In the genomic region with DNA sequence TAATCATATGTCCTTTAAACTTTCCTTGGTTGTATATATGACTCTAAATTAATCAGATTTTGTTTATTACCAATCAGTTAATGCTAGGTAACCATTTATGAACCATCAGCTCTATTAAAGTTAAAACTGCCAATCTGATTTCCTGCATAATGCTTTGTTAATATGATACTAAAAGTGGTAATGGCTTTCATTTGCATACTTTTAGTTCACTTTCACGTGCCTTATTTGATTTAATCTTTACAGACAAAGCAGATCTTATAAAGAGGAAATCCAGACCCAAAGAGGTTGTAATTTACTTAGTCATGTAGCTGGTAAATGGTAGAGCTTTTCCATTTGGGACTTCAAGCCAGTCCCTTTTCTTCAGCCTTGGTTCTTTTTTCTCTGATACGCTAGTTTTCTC, we compare ENCODE assay signal across 14 cellular contexts.
DNase-seq lines count a peak whose midpoint lies in the region; ATAC-seq and TF ChIP-seq lines count a peak whose summit lies in the region.
"Had no signal": no experiment of that assay in that cellular context is flagged by ENCODE, and none has a peak within 500 bp of the region (broad histone marks: within the 10 kb centered on the region; RNA-seq: fewer than 3 reads in every experiment).

No MANE protein-coding gene starts in this region.

- peaks cover 90% of the 10 kb centered on the region for H3K79me2 ChIP-seq in DOHH2 (ENCODE audit: control insufficient read depth, low read length)
- peaks cover 71% of the 10 kb centered on the region for H3K79me2 ChIP-seq in OCI-LY7 (ENCODE audit: insufficient read depth, low read depth, low read length)

- no peak for ATAC-seq in lower lobe of right lung

- H3F3A ChIP-seq in DOHH2 (ENCODE audit: control insufficient read depth, insufficient read depth): 0 out of 2 replicates have a peak, but pooled peaks cover 9% of the 10 kb centered on the region

- H3K9me2 ChIP-seq in DOHH2 (replicated peaks; ENCODE audit: control insufficient read depth, low read length) (no peaks in the 10 kb centered on the region), OCI-LY7 (ENCODE audit: insufficient read depth, low read length) (no peaks in the 10 kb centered on the region)

- no peaks in the 10 kb centered on the region for H3K9me3 ChIP-seq in DOHH2 (ENCODE audit: control insufficient read depth, insufficient read depth, low read length)
- H3K9me3 ChIP-seq in OCI-LY7 (ENCODE audit: low read length): peaks cover 8% of the 10 kb centered on the region; the same call in 1 of the 2 replicates
- H3K9me3 ChIP-seq in esophagus muscularis mucosa: no peaks in the 10 kb centered on the region
- no peaks in the 10 kb centered on the region for H3K9me3 ChIP-seq in stomach
- H3K9me3 ChIP-seq in lower lobe of right lung: no peaks in the 10 kb centered on the region

- H3K27me3 ChIP-seq in DOHH2 (ENCODE audit: control insufficient read depth, low read length) (no peaks in the 10 kb centered on the region), esophagus muscularis mucosa (no peaks in the 10 kb centered on the region), stomach (no peaks in the 10 kb centered on the region), lower lobe of right lung (ENCODE audit: low read depth) (no peaks in the 10 kb centered on the region)

- H3K36me3 ChIP-seq in DOHH2 (ENCODE audit: control insufficient read depth, low read length) (peaks cover 24% of the 10 kb centered on the region), OCI-LY7 (ENCODE audit: insufficient read depth, low read length) (peaks cover 70% of the 10 kb centered on the region), esophagus muscularis mucosa (no peaks in the 10 kb centered on the region), stomach (no peaks in the 10 kb centered on the region), lower lobe of right lung (no peaks in the 10 kb centered on the region)

- DNase-seq in OCI-LY7 (ENCODE audit: low spot score): no peak
- no peak for DNase-seq in esophagus muscularis mucosa (ENCODE audit: extremely low spot score)
- no peak for DNase-seq in stomach
- no peak for DNase-seq in activated CD4-positive, CD25-positive, alpha-beta regulatory T cell (lab: John Stamatoyannopoulos, UW)
- no peak for DNase-seq in lower lobe of right lung
- DNase-seq in RWPE1 (ENCODE audit: low spot score): no peak
- DNase-seq: CD8-positive, alpha-beta memory T cell; GOT3; MM.1S; NCI-H1105 treated with DMSO at 0.1 percent for 48 hours; NCI-H1930; NCI-H2171 had no signal

- intact Hi-C loops in OCI-LY7 (cut with micrococcal nuclease; ENCODE audit: unreplicated experiment): no loop called here
- intact Hi-C loops in esophagus muscularis mucosa (cut with DNase I): no loop called here
- intact Hi-C loops in stomach (cut with DNase I; ENCODE audit: low total_unique reads): no loop called here
- intact Hi-C loops in lower lobe of right lung (cut with DNase I): no loop called here

- H3K4me3 ChIP-seq in DOHH2 (ENCODE audit: low read length) (peak overlapping the region; percentile 16; the same call in 1 of the 2 replicates), OCI-LY7 (ENCODE audit: low read depth, low read length, poor library complexity, severe bottlenecking) (no peak overlapping the region), esophagus muscularis mucosa (no peak overlapping the region), stomach (no peak overlapping the region), lower lobe of right lung (no peak overlapping the region)

- H3K4me2 ChIP-seq in DOHH2 (ENCODE audit: low read length): peak overlapping the region; percentile 49
- H3K4me2 ChIP-seq in OCI-LY7 (ENCODE audit: low read length): peak overlapping the region; percentile 19; the same call in 1 of the 2 replicates
- H3K4me2 ChIP-seq: KMS-11 had no signal

- H3K4me1 ChIP-seq in DOHH2 (ENCODE audit: control insufficient read depth, low read length) (peaks cover 78% of the 10 kb centered on the region), OCI-LY7 (ENCODE audit: insufficient read depth, low read length, poor library complexity, severe bottlenecking) (peaks cover 25% of the 10 kb centered on the region), esophagus muscularis mucosa (peaks cover 68 to 83% (median 72%) of the 10 kb centered on the region in 4 donors), stomach (peaks cover 4 to 72% (median 31%) of the 10 kb centered on the region in 4 donors), lower lobe of right lung (peaks cover 73% of the 10 kb centered on the region)

- TF ChIP-seq CTCF in DOHH2 (IDR thresholded peaks at IDR 0.05; ENCODE audit: low read depth, low read length, poor library complexity, severe bottlenecking) (no peak), OCI-LY7 (conservative IDR thresholded peaks at IDR 0.05; ENCODE audit: low read length) (no peak), esophagus muscularis mucosa (IDR thresholded peaks at IDR 0.05) (no peak), stomach (IDR thresholded peaks at IDR 0.05) (no peak), lower lobe of right lung (IDR thresholded peaks at IDR 0.05) (no peak), RWPE1 (conservative IDR thresholded peaks at IDR 0.05; ENCODE audit: low read depth) (no peak)

- TF ChIP-seq POLR2A in esophagus muscularis mucosa (IDR thresholded peaks at IDR 0.05; ENCODE audit: low read depth) (no peak), stomach (IDR thresholded peaks at IDR 0.05) (no peak)

- no peaks in the 10 kb centered on the region for H4K20me1 ChIP-seq in DOHH2 (ENCODE audit: control insufficient read depth, insufficient read depth, low read depth, low read length)
- H4K20me1 ChIP-seq in OCI-LY7 (ENCODE audit: insufficient read depth, low read length): peaks cover 8% of the 10 kb centered on the region; the same call in 1 of the 2 replicates

- CTCF ChIA-PET in OCI-LY7 (lab: Charles Lee; ENCODE audit: unreplicated experiment) (no interaction called here), RWPE1 (lab: Yijun Ruan, JAX) (interaction anchor here (0.6 kb wide), 1 partner anchor 229 kb away, joined by 3 read pairs; no protein-coding TSS in a partner anchor)

- no peak overlapping the region for H2AFZ ChIP-seq in OCI-LY7 (ENCODE audit: low read length)

- 66% methylated on average over 2 of the region's 2 CpGs for whole genome bisulfite sequencing in esophagus muscularis mucosa
- 50 to 58% (median 52%) methylated on average over 2 of the region's 2 CpGs for WGBS in stomach, 5 donors

- no peak for TF ChIP-seq EP300 in esophagus muscularis mucosa (IDR thresholded peaks at IDR 0.05)
- no peak for TF ChIP-seq EP300 in stomach (IDR thresholded peaks at IDR 0.05)

- no peak overlapping the region for H3K27ac ChIP-seq in DOHH2 (ENCODE audit: low read depth, low read length)
- H3K27ac ChIP-seq in OCI-LY7 (ENCODE audit: low read depth, low read length, poor library complexity, severe bottlenecking): no peak overlapping the region
- H3K27ac ChIP-seq in esophagus muscularis mucosa (replicated peaks in 1 of 4): peak overlapping the region; percentile 2 to 36 (median 19)
- peak overlapping the region in 3 of 5 donors; percentile 6 to 51 (median 17) for H3K27ac ChIP-seq in stomach
- H3K27ac ChIP-seq in lower lobe of right lung: no peak overlapping the region
- no peak overlapping the region for H3K27ac ChIP-seq in RWPE1

- BruUV-seq in OCI-LY7 (replicated peaks; lab: Mats Ljungman, UMichigan): no TSS peak

- POLR2A ChIA-PET in OCI-LY7 (lab: Charles Lee): interaction anchor here (0.6 to 1.7 kb wide), 4 partner anchors 15 to 171 kb away, joined by 3 to 4 read pairs (median 3); a partner anchor contains a TSS
- POLR2A ChIA-PET in RWPE1 (lab: Yijun Ruan, JAX; ENCODE audit: low non-redundant PET): no interaction called here

Comparison
In these comparisons a context has a peak if more than half of its experiments do, and no peak if none do; other contexts are left out.
1. H3K27ac ChIP-seq: peak in esophagus muscularis mucosa (4 of 4) and stomach (3 of 5); none in DOHH2 (single experiment), OCI-LY7 (single experiment), lower lobe of right lung (single experiment) and RWPE1 (single experiment).